Comparison of ENCODE assay signal across 34 cellular contexts in genomic region chr3:28718074-28718849, GRCh38.
"Had no signal": no experiment of that assay in that cellular context is flagged by ENCODE, and none has a peak within 500 bp of the region (broad histone marks: within the 10 kb centered on the region; RNA-seq: fewer than 3 reads in every experiment).

No MANE protein-coding gene starts in this region.

- H3K9me3 ChIP-seq: adrenal gland, esophagus squamous epithelium, gastroesophageal sphincter, neutrophil, ovary, thyroid gland, upper lobe of left lung had no signal

- H3K4me3 ChIP-seq: adrenal gland, esophagus squamous epithelium, gastroesophageal sphincter, ovary, sigmoid colon, smooth muscle cell, thyroid gland, upper lobe of left lung had no signal

- H3K27ac ChIP-seq: adrenal gland, brain microvascular endothelial cell, epithelial cell of prostate, esophagus squamous epithelium, gastroesophageal sphincter, neutrophil, ovary, sigmoid colon, thyroid gland, VCaP had no signal

- H3K36me3 ChIP-seq: adrenal gland, brain microvascular endothelial cell, esophagus squamous epithelium, gastroesophageal sphincter, neutrophil, ovary, sigmoid colon, thyroid gland, upper lobe of left lung had no signal

- ATAC-seq: activated T-cell treated with anti-CD3 and anti-CD28 coated beads, Interleukin-2, amount 50 U/mL, for 72 hours; gastroesophageal sphincter; left cardiac atrium; stimulated activated memory B cell treated with anti-CD40 and anti-IgM and Interleukin-4, amounts not matched to agents 10 μg/mL and 1 μg/mL and 100 μg/mL, for 72 hours; stimulated activated naive CD8-positive, alpha-beta T cell treated with anti-CD3 and anti-CD28 coated beads, Interleukin-15, amount 100 ng/mL, for 72 hours had no signal

- H3K27me3 ChIP-seq: adrenal gland, brain microvascular endothelial cell, esophagus squamous epithelium, gastroesophageal sphincter, neutrophil, ovary, sigmoid colon, thyroid gland, upper lobe of left lung had no signal

- DNase-seq: activated CD4-positive, alpha-beta T cell treated with anti-CD3 and anti-CD28 coated beads for 4 hours; activated CD4-positive, alpha-beta T cell treated with anti-CD3 and anti-CD28 coated beads, Interleukin-2, amount 50 U/mL, for 4 hours; activated effector memory CD4-positive, alpha-beta T cell treated with Interleukin-2 at 50 U/mL for 16 hours; activated naive CD4-positive, alpha-beta T cell treated with Interleukin-2 at 50 U/mL for 16 hours; activated naive CD8-positive, alpha-beta T cell treated with anti-CD3 and anti-CD28 coated beads for 36 hours; activated T-cell treated with anti-CD3 and anti-CD28 coated beads for 4 hours; activated T-cell treated with anti-CD3 and anti-CD28 coated beads, Interleukin-2, amount 50 U/mL, for 72 hours; adrenal gland; aorta; brain microvascular endothelial cell; caudate nucleus; endodermal cell; esophagus squamous epithelium; head of caudate nucleus; hippocampal formation; left cardiac atrium; mesendoderm; naive B cell; nephron progenitor cell; ovary; sigmoid colon; stimulated activated CD4-positive, alpha-beta T cell treated with anti-CD3 and anti-CD28 coated beads, Interleukin-1b, Interleukin-23, amount 100 ng/mL, for 48 hours; stimulated activated CD4-positive, alpha-beta T cell treated with anti-CD3 and anti-CD28 coated beads, Interleukin-4, amount 100 ng/mL, for 4 hours; stimulated activated CD8-positive, alpha-beta memory T cell treated with anti-CD3 and anti-CD28 coated beads, Interleukin-4, amount 100 ng/mL, for 48 hours; stimulated activated naive CD8-positive, alpha-beta T cell treated with anti-CD3 and anti-CD28 coated beads, Interleukin-15, amount 100 ng/mL, for 72 hours; substantia nigra; thyroid gland had no signal

- H3K4me1 ChIP-seq: adrenal gland, esophagus squamous epithelium, gastroesophageal sphincter, sigmoid colon, thyroid gland, upper lobe of left lung had no signal
